In genomic region chr9:4741365-4742031, GRCh38 we compare ENCODE assay signal across 8 cellular contexts. TPM values are rescaled to one million over a fixed set of nuclear protein-coding genes. Genes with fewer than 3 reads are reported as not detected.
DNase-seq lines count a peak whose midpoint lies in the region; ATAC-seq, FAIRE-seq and TF ChIP-seq lines count a peak whose summit lies in the region.

No MANE protein-coding gene starts in this region.

- H3K79me2 ChIP-seq in ACC112 (ENCODE audit: control insufficient read depth, insufficient read depth, low read length, unreplicated experiment) = peaks cover 30% of the 10 kb centered on the region
- H3K79me2 ChIP-seq in parathyroid adenoma = peaks cover 7% of the 10 kb centered on the region

- H3K27ac ChIP-seq in ACC112 (ENCODE audit: low read depth, low read length) (no peak overlapping the region), parathyroid adenoma (peak overlapping the region; percentile 86)

- peak; percentile 47 for FAIRE-seq in GM12891 (lab: Jason Lieb, UNC)

- peak overlapping the region; percentile 80 for H3K9ac ChIP-seq in parathyroid adenoma

- H3K27me3 Mint-ChIP-seq in activated naive CD8-positive, alpha-beta T cell treated with anti-CD3 and anti-CD28 coated beads, Interleukin-2, amount 50 U/mL, for 24 hours = no peaks in the 10 kb centered on the region

- H3K9me3 ChIP-seq in parathyroid adenoma (ENCODE audit: control insufficient read depth, low read length) = no peaks in the 10 kb centered on the region

- H3K4me1 Mint-ChIP-seq in activated naive CD8-positive, alpha-beta T cell treated with anti-CD3 and anti-CD28 coated beads, Interleukin-2, amount 50 U/mL, for 24 hours = peaks cover 39% of the 10 kb centered on the region

- TF ChIP-seq CTCF in parathyroid adenoma (IDR thresholded peaks at IDR 0.05) = no peak

- H3K4me3 ChIP-seq in ACC112 (ENCODE audit: low read depth, low read length) (peak overlapping the region; percentile 95), parathyroid adenoma (ENCODE audit: low read depth, low read length) (peak overlapping the region; percentile 90)

- no peak for ATAC-seq in activated naive CD8-positive, alpha-beta T cell treated with anti-CD3 and anti-CD28 coated beads, Interleukin-2, amount 50 U/mL, for 24 hours
- peak; percentile 45 to 70 for ATAC-seq in left cardiac atrium

- no peaks in the 10 kb centered on the region for H3K27me3 ChIP-seq in ACC112 (ENCODE audit: insufficient read depth, low read length)
- H3K27me3 ChIP-seq in parathyroid adenoma (ENCODE audit: control insufficient read depth, insufficient read depth, low read length) = no peaks in the 10 kb centered on the region

- DNase-seq in GM12891 (ENCODE audit: insufficient read length, low spot score) (no peak), NCI-H1092 treated with DMSO at 0.1 percent for 48 hours (lab: John Stamatoyannopoulos, UW) (peak; percentile 86), left cardiac atrium (no peak), NAMALWA (ENCODE audit: low spot score) (no peak), 8988T (no peak)
- peak; percentile 14 for DNase-seq in activated naive CD8-positive, alpha-beta T cell treated with anti-CD3 and anti-CD28 coated beads, Interleukin-2, amount 50 U/mL, for 24 hours

- H3K36me3 ChIP-seq in ACC112 (ENCODE audit: insufficient read depth, low read length) = peaks cover 4% of the 10 kb centered on the region; the same call in 1 of the 2 replicates
- no peaks in the 10 kb centered on the region for H3K36me3 ChIP-seq in parathyroid adenoma (ENCODE audit: control insufficient read depth, insufficient read depth, low read length)

- H2AFZ ChIP-seq in ACC112 (ENCODE audit: low read length, unreplicated experiment) (peak overlapping the region; percentile 95), parathyroid adenoma (peak overlapping the region; percentile 58)

- H3K36me3 Mint-ChIP-seq in activated naive CD8-positive, alpha-beta T cell treated with anti-CD3 and anti-CD28 coated beads, Interleukin-2, amount 50 U/mL, for 24 hours (ENCODE audit: low read depth) = no peaks in the 10 kb centered on the region

- peak overlapping the region; percentile 92 for H3K4me3 Mint-ChIP-seq in activated naive CD8-positive, alpha-beta T cell treated with anti-CD3 and anti-CD28 coated beads, Interleukin-2, amount 50 U/mL, for 24 hours

- peaks cover 4% of the 10 kb centered on the region for H3K9me3 Mint-ChIP-seq in activated naive CD8-positive, alpha-beta T cell treated with anti-CD3 and anti-CD28 coated beads, Interleukin-2, amount 50 U/mL, for 24 hours

- intact Hi-C loops in left cardiac atrium (cut with DNase I) = loop anchor here in 1 of 2 donors (5.0 kb wide), 2 partner anchors 59 to 246 kb away; partner anchors contain the start of gene JAK2

- TF ChIP-seq POLR2A in GM12891 (IDR thresholded peaks at IDR 0.05; ENCODE audit: low read depth, low read length) = no peak

- peak overlapping the region; percentile 97 for H3K4me2 ChIP-seq in parathyroid adenoma (ENCODE audit: low read length)

- peak overlapping the region; percentile 65 for H3K27ac Mint-ChIP-seq in activated naive CD8-positive, alpha-beta T cell treated with anti-CD3 and anti-CD28 coated beads, Interleukin-2, amount 50 U/mL, for 24 hours

- H3K4me1 ChIP-seq in ACC112 (ENCODE audit: control insufficient read depth, insufficient read depth, low read length, unreplicated experiment) = peaks cover 11% of the 10 kb centered on the region
- H3K4me1 ChIP-seq in parathyroid adenoma = no peaks in the 10 kb centered on the region

TF ChIP-seq in GM12891, 5 proteins besides CTCF, POLR2A, EP300 and RAD21:
- no peak for TF ChIP-seq POU2F2 (IDR thresholded peaks at IDR 0.05; ENCODE audit: low read depth, low read length)
- TF ChIP-seq TAF1 (IDR thresholded peaks at IDR 0.05; ENCODE audit: low read depth, low read length) = no peak
- TF ChIP-seq SPI1 (IDR thresholded peaks at IDR 0.05; ENCODE audit: low read depth, low read length) = no peak

RNA-seq across cellular contexts. Expression of gene AK3, which starts 0.5 kb away (rescaled TPM):
- 32.2 TPM for polyA plus RNA-seq in GM12891 (2012; ENCODE audit: low read depth, missing spikeins)
- total RNA-seq in left cardiac atrium = 10 to 100 TPM; 91.1 to 98.8 TPM

RNA-seq across cellular contexts. Expression of gene RCL1, which starts 51.2 kb away (rescaled TPM):
- polyA plus RNA-seq in GM12891 (2012; ENCODE audit: low read depth, missing spikeins) = 15.3 TPM
- total RNA-seq in left cardiac atrium = 10 to 100 TPM in 1 of 2 donors, 1 to 10 TPM in 1; 6.0 to 10.1 TPM

Comparison
In these comparisons a context has a peak if more than half of its experiments do, and no peak if none do; other contexts are left out.
1. DNase-seq: peak in NCI-H1092 treated with DMSO at 0.1 percent for 48 hours (single experiment) and activated naive CD8-positive, alpha-beta T cell treated with anti-CD3 and anti-CD28 coated beads, Interleukin-2, amount 50 U/mL, for 24 hours (single experiment); none in GM12891 (single experiment), left cardiac atrium (single experiment), NAMALWA (single experiment) and 8988T (single experiment).